ENCODE assay signal across 8 cellular contexts in genomic region chr2:87507394-87508054, GRCh38.
A peak's percentile ranks its signal among the peaks of the same experiment; 100 is the strongest.
DNase-seq lines count a peak whose midpoint lies in the region; ATAC-seq and TF ChIP-seq lines count a peak whose summit lies in the region.
"Not testable (repeated sequence)": the region's sequence is repeated elsewhere in the genome, so short reads cannot be mapped to it uniquely, and the experiment has no call there.

No MANE protein-coding gene starts in this region.

- not testable (repeated sequence) for H3K4me1 Mint-ChIP-seq in CD4-positive, alpha-beta memory T cell
- peaks cover 15% of the 10 kb centered on the region for H3K4me1 Mint-ChIP-seq in activated CD4-positive, alpha-beta T cell treated with anti-CD3 and anti-CD28 coated beads for 36 hours
- H3K4me1 Mint-ChIP-seq in activated naive CD4-positive, alpha-beta T cell treated with anti-CD3 and anti-CD28 coated beads for 36 hours (ENCODE audit: low read depth): peaks cover 16% of the 10 kb centered on the region
- H3K4me1 Mint-ChIP-seq in naive thymus-derived CD8-positive, alpha-beta T cell: peaks cover 0 to 23% (median 4%) of the 10 kb centered on the region in 4 donors

- not testable (repeated sequence) for H3K27ac ChIP-seq in CD4-positive, alpha-beta memory T cell (ENCODE audit: low read depth, low read length)
- peak overlapping the region; percentile 95 for H3K27ac ChIP-seq in OCI-LY1 (ENCODE audit: low read depth, low read length, poor library complexity, severe bottlenecking)
- peak overlapping the region; percentile 58 for H3K27ac ChIP-seq in right cardiac atrium (ENCODE audit: low read length)

- DNase-seq in CD4-positive, alpha-beta memory T cell: peak; percentile 58 to 74 (median 72)
- not testable (repeated sequence) for DNase-seq in activated CD4-positive, alpha-beta T cell treated with anti-CD3 and anti-CD28 coated beads for 36 hours; right cardiac atrium; stimulated activated naive CD8-positive, alpha-beta T cell treated with anti-CD3 and anti-CD28 coated beads, Interleukin-15, Interleukin-2, amounts not matched to agents 100 U/mL and 50 U/mL, for 24 hours
- DNase-seq in activated naive CD4-positive, alpha-beta T cell treated with anti-CD3 and anti-CD28 coated beads for 36 hours: peak; percentile 29
- DNase-seq in naive thymus-derived CD8-positive, alpha-beta T cell: peak in 5 of 10 donors; percentile 39 to 74 (median 66)

- not testable (repeated sequence) for H2AFZ ChIP-seq in OCI-LY1 (ENCODE audit: low read length)

- not testable (repeated sequence) for TF ChIP-seq CTCF in OCI-LY1 (IDR thresholded peaks at IDR 0.05; ENCODE audit: low read length)

- H3K4me3 Mint-ChIP-seq in CD4-positive, alpha-beta memory T cell; activated CD4-positive, alpha-beta T cell treated with anti-CD3 and anti-CD28 coated beads for 36 hours; activated naive CD4-positive, alpha-beta T cell treated with anti-CD3 and anti-CD28 coated beads for 36 hours: not testable (repeated sequence)
- peak overlapping the region in 1 of 10 donors; percentile 24 for H3K4me3 Mint-ChIP-seq in naive thymus-derived CD8-positive, alpha-beta T cell

- H3K4me3 ChIP-seq in CD4-positive, alpha-beta memory T cell (ENCODE audit: low read length in 2 of 2); OCI-LY1 (ENCODE audit: low read depth, low read length, poor library complexity, severe bottlenecking); right cardiac atrium (ENCODE audit: low read length): not testable (repeated sequence)

- CTCF ChIA-PET in CD4-positive, alpha-beta memory T cell (lab: Charles Lee; ENCODE audit: partially characterized antibody); activated CD4-positive, alpha-beta T cell treated with anti-CD3 and anti-CD28 coated beads for 36 hours (lab: Charles Lee); activated naive CD4-positive, alpha-beta T cell treated with anti-CD3 and anti-CD28 coated beads for 36 hours (lab: Charles Lee): not testable (repeated sequence)

- H3K36me3 Mint-ChIP-seq in CD4-positive, alpha-beta memory T cell; activated CD4-positive, alpha-beta T cell treated with anti-CD3 and anti-CD28 coated beads for 36 hours (ENCODE audit: low read depth); activated naive CD4-positive, alpha-beta T cell treated with anti-CD3 and anti-CD28 coated beads for 36 hours (ENCODE audit: low read depth); naive thymus-derived CD8-positive, alpha-beta T cell: not testable (repeated sequence)

- not testable (repeated sequence) for H3K9me3 ChIP-seq in CD4-positive, alpha-beta memory T cell (ENCODE audit: control insufficient read depth in 1 of 2, low read length in 2 of 2); OCI-LY1 (ENCODE audit: low read length); right cardiac atrium (ENCODE audit: control insufficient read depth, low read length)

- not testable (repeated sequence) for H3K27me3 Mint-ChIP-seq in CD4-positive, alpha-beta memory T cell; activated CD4-positive, alpha-beta T cell treated with anti-CD3 and anti-CD28 coated beads for 36 hours; activated naive CD4-positive, alpha-beta T cell treated with anti-CD3 and anti-CD28 coated beads for 36 hours (ENCODE audit: low read depth); naive thymus-derived CD8-positive, alpha-beta T cell

- intact Hi-C loops in CD4-positive, alpha-beta memory T cell (cut with micrococcal nuclease); activated CD4-positive, alpha-beta T cell treated with anti-CD3 and anti-CD28 coated beads for 36 hours (cut with DNase I, micrococcal nuclease); activated naive CD4-positive, alpha-beta T cell treated with anti-CD3 and anti-CD28 coated beads for 36 hours (cut with micrococcal nuclease); right cardiac atrium (cut with DNase I): not testable (repeated sequence)

- H3K27ac Mint-ChIP-seq in CD4-positive, alpha-beta memory T cell: peak overlapping the region in 5 of 7 donors; percentile 53 to 93 (median 78)
- peak overlapping the region; percentile 86 for H3K27ac Mint-ChIP-seq in activated CD4-positive, alpha-beta T cell treated with anti-CD3 and anti-CD28 coated beads for 36 hours
- not testable (repeated sequence) for H3K27ac Mint-ChIP-seq in activated naive CD4-positive, alpha-beta T cell treated with anti-CD3 and anti-CD28 coated beads for 36 hours
- H3K27ac Mint-ChIP-seq in naive thymus-derived CD8-positive, alpha-beta T cell: peak overlapping the region in 7 of 10 donors; percentile 37 to 79 (median 70)

- not testable (repeated sequence) for H3K9ac ChIP-seq in OCI-LY1 (ENCODE audit: low read length)

- not testable (repeated sequence) for H3K79me2 ChIP-seq in OCI-LY1 (ENCODE audit: insufficient read depth, low read length)

- peaks cover 14% of the 10 kb centered on the region for H3K4me1 ChIP-seq in CD4-positive, alpha-beta memory T cell (ENCODE audit: insufficient read depth, low read length)
- peaks cover 64% of the 10 kb centered on the region for H3K4me1 ChIP-seq in OCI-LY1 (ENCODE audit: insufficient read depth, low read length, severe bottlenecking)
- not testable (repeated sequence) for H3K4me1 ChIP-seq in right cardiac atrium (ENCODE audit: control insufficient read depth, insufficient read depth, low read length)

- not testable (repeated sequence) for H3F3A ChIP-seq in OCI-LY1 (ENCODE audit: insufficient read depth, low read length)

- H3K36me3 ChIP-seq in CD4-positive, alpha-beta memory T cell (ENCODE audit: insufficient read depth, low read length); OCI-LY1 (ENCODE audit: insufficient read depth, low read length): not testable (repeated sequence)

- POLR2A ChIA-PET in CD4-positive, alpha-beta memory T cell (lab: Charles Lee; ENCODE audit: partially characterized antibody); activated CD4-positive, alpha-beta T cell treated with anti-CD3 and anti-CD28 coated beads for 36 hours (lab: Charles Lee); naive thymus-derived CD8-positive, alpha-beta T cell (lab: Charles Lee): not testable (repeated sequence)

- not testable (repeated sequence) for H3K9me2 ChIP-seq in OCI-LY1 (ENCODE audit: low read depth, low read length)

- H3K27me3 ChIP-seq in CD4-positive, alpha-beta memory T cell (ENCODE audit: insufficient read depth, low read length); OCI-LY1 (ENCODE audit: insufficient read depth, low read length); right cardiac atrium (ENCODE audit: control insufficient read depth, insufficient read depth): not testable (repeated sequence)

- WGBS in right cardiac atrium: 32% methylated on average over 6 of the region's 9 CpGs

- H3K9me3 Mint-ChIP-seq in CD4-positive, alpha-beta memory T cell; activated CD4-positive, alpha-beta T cell treated with anti-CD3 and anti-CD28 coated beads for 36 hours (ENCODE audit: low read depth); activated naive CD4-positive, alpha-beta T cell treated with anti-CD3 and anti-CD28 coated beads for 36 hours; naive thymus-derived CD8-positive, alpha-beta T cell: not testable (repeated sequence)

- not testable (repeated sequence) for H4K20me1 ChIP-seq in OCI-LY1 (ENCODE audit: insufficient read depth, low read length)

- H3K4me2 ChIP-seq in OCI-LY1 (ENCODE audit: low read length): not testable (repeated sequence)

- peak; percentile 8 for ATAC-seq in activated CD4-positive, alpha-beta T cell treated with anti-CD3 and anti-CD28 coated beads for 36 hours
- ATAC-seq in esophagus mucosa: peak; percentile 31
- peak; percentile 65 to 74 for ATAC-seq in right cardiac atrium
- peak; percentile 77 to 86 for ATAC-seq in naive thymus-derived CD8-positive, alpha-beta T cell
- ATAC-seq in stimulated activated naive CD8-positive, alpha-beta T cell treated with anti-CD3 and anti-CD28 coated beads, Interleukin-15, Interleukin-2, amounts not matched to agents 100 U/mL and 50 U/mL, for 24 hours: peak; percentile 12

Comparison
In these comparisons a context has a peak if more than half of its experiments do, and no peak if none do; other contexts are left out.
1. ATAC-seq: peak in every context shown above with its lines; median percentile 82 in naive thymus-derived CD8-positive, alpha-beta T cell; 70 in right cardiac atrium; 31 in esophagus mucosa; 12 in stimulated activated naive CD8-positive, alpha-beta T cell treated with anti-CD3 and anti-CD28 coated beads, Interleukin-15, Interleukin-2, amounts not matched to agents 100 U/mL and 50 U/mL, for 24 hours; 8 in activated CD4-positive, alpha-beta T cell treated with anti-CD3 and anti-CD28 coated beads for 36 hours.